In genomic region chr5:177554474-177555111, GRCh38 we compare ENCODE assay signal across 8 cellular contexts. TPM values are rescaled to one million over a fixed set of nuclear protein-coding genes. Genes with fewer than 3 reads are reported as not detected.
DNase-seq lines count a peak whose midpoint lies in the region; TF ChIP-seq lines count a peak whose summit lies in the region.

FAM193B (minus strand) TSS chr5:177554563; CDS start chr5:177554458, 105 bp downstream.

- H3K23ac ChIP-seq in H9 (ENCODE audit: insufficient read length, low read depth, low read length) (no peak within 1 kb of the TSS), neuronal stem cell (ENCODE audit: low read depth, low read length, poor library complexity) (peak within 1 kb of the TSS; percentile 93)

- no peak within 1 kb of the TSS for H2BK120ac ChIP-seq in H9 (ENCODE audit: low read depth, low read length, poor library complexity, severe bottlenecking)
- no peak within 1 kb of the TSS for H2BK120ac ChIP-seq in neuronal stem cell (ENCODE audit: low read depth, low read length)

- H3K56ac ChIP-seq in H9 (ENCODE audit: insufficient read length, low read depth, low read length) = no peak within 1 kb of the TSS

- peaks cover 11% of the 10 kb centered on the region; the same call in 1 of the 2 replicates for H3K79me2 ChIP-seq in H9 (ENCODE audit: insufficient read depth, low read length)
- H3K79me2 ChIP-seq in MM.1S (ENCODE audit: low read length) = peaks cover 50% of the 10 kb centered on the region

- H3T11ph ChIP-seq in H9 (ENCODE audit: low read length) = no peak within 1 kb of the TSS

- H3K4me1 ChIP-seq in H9 (ENCODE audit: insufficient read depth, low read length) = peaks cover 5% of the 10 kb centered on the region; the same call in 1 of the 2 replicates
- peaks cover 7% of the 10 kb centered on the region for H3K4me1 ChIP-seq in MM.1S (ENCODE audit: low read length)
- H3K4me1 ChIP-seq in SJSA1 (replicated peaks) = peaks cover 15% of the 10 kb centered on the region
- H3K4me1 ChIP-seq in neuronal stem cell (ENCODE audit: control insufficient read depth in 2 of 2, insufficient read depth in 1 of 2, low read depth in 1 of 2, low read length in 2 of 2) = peaks cover 4 to 5% of the 10 kb centered on the region in 2 donors
- H3K4me1 ChIP-seq in subcutaneous abdominal adipose tissue (ENCODE audit: control insufficient read depth in 5 of 5, insufficient read depth in 5 of 5, low read length in 5 of 5) = peaks cover 8 to 30% (median 28%) of the 10 kb centered on the region in 5 donors

- H2BK15ac ChIP-seq in H9 (ENCODE audit: low read depth, low read length) = no peak within 1 kb of the TSS
- no peak within 1 kb of the TSS for H2BK15ac ChIP-seq in neuronal stem cell (ENCODE audit: low read length)

- no peaks in the 10 kb centered on the region for H4K20me1 ChIP-seq in H9 (ENCODE audit: control insufficient read depth, insufficient read depth, insufficient read length)
- peaks cover 8% of the 10 kb centered on the region; the same call in 1 of the 2 replicates for H4K20me1 ChIP-seq in MM.1S (ENCODE audit: insufficient read depth, low read length)

- H3K4me2 ChIP-seq in H9 (ENCODE audit: insufficient read depth, insufficient read length, low read length) (peak within 1 kb of the TSS; percentile 87), MM.1S (ENCODE audit: low read depth, low read length) (peak within 1 kb of the TSS; percentile 96), neuronal stem cell (ENCODE audit: insufficient read depth, low read length, poor library complexity, severe bottlenecking) (peak within 1 kb of the TSS; percentile 57)

- H3K4ac ChIP-seq in H9 (ENCODE audit: low read depth, low read length) = no peak within 1 kb of the TSS
- no peak within 1 kb of the TSS for H3K4ac ChIP-seq in neuronal stem cell (ENCODE audit: low read length)

- H3K36me3 ChIP-seq in MM.1S (replicated peaks; ENCODE audit: insufficient read depth, low read length) (no peaks in the 10 kb centered on the region), SJSA1 (peaks cover 31% of the 10 kb centered on the region), neuronal stem cell (replicated peaks in 1 of 2; ENCODE audit: control insufficient read depth in 2 of 2, insufficient read depth in 2 of 2, low read length in 2 of 2) (peaks cover 7 to 35% of the 10 kb centered on the region in 2 donors), subcutaneous abdominal adipose tissue (ENCODE audit: control insufficient read depth in 5 of 5, insufficient read depth in 5 of 5, low read length in 5 of 5) (peaks cover 0 to 13% (median 4%) of the 10 kb centered on the region in 5 donors)

- H3K14ac ChIP-seq in H9 (ENCODE audit: insufficient read depth, low read length) = peak within 1 kb of the TSS; percentile 21
- peak within 1 kb of the TSS; percentile 87 for H3K14ac ChIP-seq in neuronal stem cell (ENCODE audit: low read length)

- peaks cover 31 to 37% of the 10 kb centered on the region in 2 experiments for H3K4me1 Mint-ChIP-seq in H9

- no peak within 1 kb of the TSS for H3K27ac ChIP-seq in H9 (ENCODE audit: insufficient read length, low read depth, low read length)
- H3K27ac ChIP-seq in MM.1S (ENCODE audit: low read length) = no peak within 1 kb of the TSS
- no peak within 1 kb of the TSS for H3K27ac ChIP-seq in SJSA1
- H3K27ac ChIP-seq in neuronal stem cell (replicated peaks; ENCODE audit: low read length) = peak within 1 kb of the TSS; percentile 24
- H3K27ac ChIP-seq in subcutaneous abdominal adipose tissue (ENCODE audit: low read depth, low read length) = peak within 1 kb of the TSS; percentile 80

- H3K9me3 ChIP-seq in H9 (ENCODE audit: control insufficient read depth, low read depth, low read length) (no peaks in the 10 kb centered on the region), MM.1S (replicated peaks; ENCODE audit: insufficient read depth, low read length) (no peaks in the 10 kb centered on the region), SJSA1 (replicated peaks) (no peaks in the 10 kb centered on the region), neuronal stem cell (replicated peaks in 1 of 2; ENCODE audit: control insufficient read depth in 2 of 2, insufficient read depth in 1 of 2, low read depth in 1 of 2, low read length in 2 of 2) (no peaks in the 10 kb centered on the region), subcutaneous abdominal adipose tissue (ENCODE audit: control insufficient read depth in 5 of 5, low read length in 5 of 5) (no peaks in the 10 kb centered on the region)

- H2BK20ac ChIP-seq in H9 (ENCODE audit: low read depth, low read length, poor library complexity, severe bottlenecking) = no peak within 1 kb of the TSS

- H3K9me2 ChIP-seq in MM.1S (replicated peaks; ENCODE audit: insufficient read depth, low read length) = no peaks in the 10 kb centered on the region

- WGBS in H9 (ENCODE audit: extremely low coverage, insufficient read length, low lambda C conversion rate) = no CpG with 5 or more reads among the region's 49 CpGs
- no CpG with 5 or more reads among the region's 49 CpGs for WGBS in neuronal stem cell (ENCODE audit: extremely low coverage in 2 of 2, insufficient read length in 2 of 2, insufficient replicate concordance in 1 of 2), 2 donors

- no peak within 1 kb of the TSS for H4K5ac ChIP-seq in H9 (ENCODE audit: insufficient read length, low read depth, low read length)

- no peak within 1 kb of the TSS for H4K91ac ChIP-seq in H9 (ENCODE audit: insufficient read length, low read depth, low read length)
- H4K91ac ChIP-seq in neuronal stem cell (ENCODE audit: low read depth, low read length, poor library complexity) = no peak within 1 kb of the TSS

- peaks cover 10 to 24% (median 20%) of the 10 kb centered on the region in 3 experiments for H3K36me3 Mint-ChIP-seq in H9 (ENCODE audit: insufficient read depth in 1 of 3, low read depth in 3 of 3)

- H2BK12ac ChIP-seq in H9 (ENCODE audit: insufficient read length, low read depth, low read length) (no peak within 1 kb of the TSS), neuronal stem cell (ENCODE audit: low read length) (no peak within 1 kb of the TSS)

- peaks cover 1 to 2% of the 10 kb centered on the region in 2 experiments; a peak in 4 of 5 replicates for H3K9me3 Mint-ChIP-seq in H9

- H3K4me3 ChIP-seq in MM.1S (ENCODE audit: low read length) = peak within 1 kb of the TSS; percentile 90
- H3K4me3 ChIP-seq in SJSA1 = peak within 1 kb of the TSS; percentile 83
- peak within 1 kb of the TSS; percentile 86 to 92 for H3K4me3 ChIP-seq in neuronal stem cell (ENCODE audit: low read length in 2 of 2)
- peak within 1 kb of the TSS; percentile 80 to 89 (median 86) for H3K4me3 ChIP-seq in subcutaneous abdominal adipose tissue (ENCODE audit: low read depth in 1 of 5, low read length in 5 of 5)

- TF ChIP-seq CTCF in H9 (conservative IDR thresholded peaks at IDR 0.05) = peak; percentile 51; the same call in 2 of the 3 replicates
- peak; percentile 34 for TF ChIP-seq CTCF in MM.1S (IDR thresholded peaks at IDR 0.05; ENCODE audit: low read length)

- DNase-seq in G401 (ENCODE audit: low spot score) (peak; percentile 90), H9 (peak; percentile 96), MM.1S (peak; percentile 93), SJSA1 (ENCODE audit: low read depth in 1 of 2, low spot score in 2 of 2) (peak; percentile 95 to 98), foreskin melanocyte (peak; percentile 79), neuronal stem cell (ENCODE audit: low spot score) (peak; percentile 88)
- DNase-seq in activated naive CD4-positive, alpha-beta T cell (lab: John Stamatoyannopoulos, UW) = peak; percentile 88 to 94 (median 92)

- H3K23me2 ChIP-seq in H9 (ENCODE audit: insufficient read length, low read depth, low read length, poor library complexity, severe bottlenecking) = peaks cover 15% of the 10 kb centered on the region

- no peak within 1 kb of the TSS for H2AFZ ChIP-seq in H9 (ENCODE audit: low read length)
- H2AFZ ChIP-seq in MM.1S (ENCODE audit: low read length) = peak within 1 kb of the TSS; percentile 98
- H2AFZ ChIP-seq in neuronal stem cell (ENCODE audit: low read length) = peak within 1 kb of the TSS; percentile 84

- in situ Hi-C loops in G401 (cut with HindIII; ENCODE audit: low sequenced_read_pairs) = no loop called here

- H3K79me1 ChIP-seq in H9 (ENCODE audit: insufficient read depth, low read depth, low read length, poor library complexity, severe bottlenecking) (peaks cover 14% of the 10 kb centered on the region), neuronal stem cell (ENCODE audit: low read depth, low read length) (peaks cover 3% of the 10 kb centered on the region)

- H3K4me3 Mint-ChIP-seq in H9 = peak within 1 kb of the TSS; percentile 82 to 87

- H4K8ac ChIP-seq in H9 (replicated peaks; ENCODE audit: insufficient read length, low read depth, low read length) (no peak within 1 kb of the TSS), neuronal stem cell (ENCODE audit: low read depth, low read length) (no peak within 1 kb of the TSS)

- peaks cover 4% of the 10 kb centered on the region; the same call in 1 of the 2 replicates for H3K27me3 Mint-ChIP-seq in H9 (ENCODE audit: low read depth)

- H3K18ac ChIP-seq in H9 (ENCODE audit: insufficient read length, low read depth, low read length) (no peak within 1 kb of the TSS), neuronal stem cell (ENCODE audit: low read length) (peak within 1 kb of the TSS; percentile 95)

- peak within 1 kb of the TSS; percentile 71 for H3K9ac ChIP-seq in H9 (ENCODE audit: extremely low read depth, insufficient read length, low read length)
- peak within 1 kb of the TSS; percentile 63 for H3K9ac ChIP-seq in MM.1S (ENCODE audit: low read length)
- peak within 1 kb of the TSS; percentile 98 for H3K9ac ChIP-seq in neuronal stem cell (ENCODE audit: low read depth, low read length, poor library complexity)
- H3K9ac ChIP-seq in subcutaneous abdominal adipose tissue (ENCODE audit: low read length in 5 of 5) = peak within 1 kb of the TSS; percentile 44 to 94 (median 88)

- H3K27me3 ChIP-seq in H9 (ENCODE audit: insufficient read depth, low read length) = no peaks in the 10 kb centered on the region
- no peaks in the 10 kb centered on the region for H3K27me3 ChIP-seq in MM.1S (replicated peaks; ENCODE audit: insufficient read depth, low read length)
- no peaks in the 10 kb centered on the region; the same call in 1 of the 2 replicates for H3K27me3 ChIP-seq in SJSA1 (replicated peaks)
- no peaks in the 10 kb centered on the region for H3K27me3 ChIP-seq in neuronal stem cell (ENCODE audit: control insufficient read depth in 3 of 3, insufficient read depth in 3 of 3, low read depth in 1 of 3, low read length in 3 of 3)
- no peaks in the 10 kb centered on the region for H3K27me3 ChIP-seq in subcutaneous abdominal adipose tissue (ENCODE audit: control insufficient read depth in 5 of 5, insufficient read depth in 4 of 5, low read length in 5 of 5)

- H3K27ac Mint-ChIP-seq in H9 = peak within 1 kb of the TSS in 2 of 3 experiments; percentile 4 to 44; a peak in 2 of 7 replicates

- H2AK5ac ChIP-seq in H9 (ENCODE audit: insufficient read length, low read length) (no peak within 1 kb of the TSS), neuronal stem cell (ENCODE audit: low read depth, low read length) (peak within 1 kb of the TSS; percentile 72)

- H3F3A ChIP-seq in MM.1S (ENCODE audit: insufficient read depth, low read length) = no peaks in the 10 kb centered on the region

- no peak within 1 kb of the TSS for H2BK5ac ChIP-seq in H9 (ENCODE audit: insufficient read length, low read length)
- H2BK5ac ChIP-seq in neuronal stem cell (ENCODE audit: low read length) = no peak within 1 kb of the TSS

RNA-seq across cellular contexts. Expression of gene FAM193B, which starts in this region (rescaled TPM):
- total RNA-seq in G401 (2014; rRNA removed; shearing (Covaris generic)) = 29.0 and 45.3 TPM in 2 replicates
- 65.0 and 71.5 TPM in 2 replicates for total RNA-seq in H9 (2021)
- 24.9 and 29.9 TPM in 2 replicates for total RNA-seq in SJSA1 (2014; rRNA removed; shearing (Covaris generic))
- 58.6 TPM for polyA plus RNA-seq in neuronal stem cell (2013, experiment 1 of 2)
- polyA plus RNA-seq in neuronal stem cell (2013, experiment 2 of 2) = 63.2 TPM

Comparison
In these comparisons a context has a peak if more than half of its experiments do, and no peak if none do; other contexts are left out.
1. H3K27ac ChIP-seq: peak in neuronal stem cell (single experiment) and subcutaneous abdominal adipose tissue (single experiment); none in H9 (single experiment), MM.1S (single experiment) and SJSA1 (single experiment).
2. Peak in every context shown above with its lines, with median percentiles within 50 percentile points of each other: DNase-seq, H3K4me2 ChIP-seq, H3K9ac ChIP-seq and H3K4me3 ChIP-seq.